ENCODE assay signal across 19 cellular contexts in genomic region chr10:47009215-47009838, GRCh38.
A peak's percentile ranks its signal among the peaks of the same experiment; 100 is the strongest.
DNase-seq lines count a peak whose midpoint lies in the region; ATAC-seq, FAIRE-seq and TF ChIP-seq lines count a peak whose summit lies in the region.
"Had no signal": no experiment of that assay in that cellular context is flagged by ENCODE, and none has a peak within 500 bp of the region (broad histone marks: within the 10 kb centered on the region; RNA-seq: fewer than 3 reads in every experiment).

No MANE protein-coding gene starts in this region.

- ATAC-seq in left colon = peak; percentile 100
- ATAC-seq: CD8-positive, alpha-beta T cell had no signal

- no peak for FAIRE-seq in small intestine (lab: Jason Lieb, UNC)
- FAIRE-seq: G401.6, GM12892, GM18507 had no signal

- no peak overlapping the region for H3K4me3 ChIP-seq in HEK293 (ENCODE audit: low read depth, low read length)
- no peak overlapping the region for H3K4me3 ChIP-seq in small intestine (ENCODE audit: low read depth in 1 of 2, low read length in 2 of 2)
- H3K4me3 ChIP-seq: BLaER1 treated with 17β-estradiol and CSF1 and Interleukin-3, amounts not matched to agents 10 nM and 100 nM; HAP-1 had no signal

- TF ChIP-seq CTCF in HEK293 (tag by site-specific recombination; IDR thresholded peaks at IDR 0.05) = no peak

- no peaks in the 10 kb centered on the region for H3K9me3 ChIP-seq in HEK293 (ENCODE audit: control insufficient read depth, insufficient read depth, low read depth, low read length)
- H3K9me3 ChIP-seq in small intestine (ENCODE audit: control insufficient read depth, low read depth) = no peaks in the 10 kb centered on the region
- H3K9me3 ChIP-seq: BLaER1 treated with 17β-estradiol and CSF1 and Interleukin-3, amounts not matched to agents 10 nM and 100 nM; HAP-1 had no signal

- H3K36me3 ChIP-seq in HEK293 (ENCODE audit: control insufficient read depth in 2 of 2, insufficient read depth in 1 of 2, low read length in 2 of 2) = no peaks in the 10 kb centered on the region
- H3K36me3 ChIP-seq in small intestine (ENCODE audit: control insufficient read depth in 2 of 2, insufficient read depth in 2 of 2, low read length in 2 of 2) = no peaks in the 10 kb centered on the region
- H3K36me3 ChIP-seq: BLaER1 treated with 17β-estradiol and CSF1 and Interleukin-3, amounts not matched to agents 10 nM and 100 nM; HAP-1 had no signal

- DNase-seq in AG20443 (ENCODE audit: low spot score) = peak; percentile 4
- DNase-seq in left colon = no peak
- peak; percentile 94 for DNase-seq in small intestine
- no peak for DNase-seq in HUDEP-2 (lab: John Stamatoyannopoulos, UW; ENCODE audit: unreplicated experiment in 76 of 76)
- DNase-seq in NCI-H2081 (lab: John Stamatoyannopoulos, UW) = no peak
- no peak for DNase-seq in cerebellar nuclear complex (lab: John Stamatoyannopoulos, UW)
- no peak for DNase-seq in activated gamma-delta T cell treated with Interleukin-2 at 50 U/mL for 16 hours
- DNase-seq: 8988T; CD8-positive, alpha-beta T cell; COR-L47; IMR-90; KBM-7 had no signal

- intact Hi-C loops in left colon (cut with DNase I, micrococcal nuclease) = no loop called here

- WGBS in small intestine, 3 donors = 44 to 68% (median 48%) methylated on average over 7 of the region's 7 CpGs

- CTCF ChIA-PET in HEK293 (lab: Yijun Ruan, JAX) = interaction anchor here (1.1 to 1.9 kb wide), 3 partner anchors 15 to 39 kb away, joined by 5 to 6 read pairs (median 5); no protein-coding TSS in a partner anchor

- H3K27me3 ChIP-seq in small intestine (ENCODE audit: control insufficient read depth in 2 of 2, insufficient read depth in 2 of 2, low read length in 2 of 2) = peaks cover 0 to 4% of the 10 kb centered on the region in 2 donors
- H3K27me3 ChIP-seq: BLaER1 treated with 17β-estradiol and CSF1 and Interleukin-3, amounts not matched to agents 10 nM and 100 nM had no signal

- no peak overlapping the region for H3K27ac ChIP-seq in HEK293 (ENCODE audit: extremely low read depth, low read depth, low read length)
- H3K27ac ChIP-seq in small intestine (ENCODE audit: low read depth in 1 of 2, low read length in 1 of 2) = peak overlapping the region in 1 of 2 donors; percentile 84
- H3K27ac ChIP-seq: BLaER1 treated with 17β-estradiol and CSF1 and Interleukin-3, amounts not matched to agents 10 nM and 100 nM; HL-60 had no signal

- no peaks in the 10 kb centered on the region for H3K4me1 ChIP-seq in HEK293 (ENCODE audit: control insufficient read depth, insufficient read depth, low read length)
- H3K4me1 ChIP-seq in small intestine (ENCODE audit: control insufficient read depth in 2 of 2, insufficient read depth in 1 of 2, low read depth in 1 of 2, low read length in 1 of 2) = peaks cover 0 to 3% of the 10 kb centered on the region in 2 donors
- H3K4me1 ChIP-seq: BLaER1 treated with 17β-estradiol and CSF1 and Interleukin-3, amounts not matched to agents 10 nM and 100 nM; HAP-1 had no signal

- POLR2A ChIA-PET in HEK293 (lab: Yijun Ruan, JAX) = no interaction called here

TF ChIP-seq in HEK293, 187 proteins besides CTCF, POLR2A, EP300 and RAD21:
- TF ChIP-seq, protein P1, sequence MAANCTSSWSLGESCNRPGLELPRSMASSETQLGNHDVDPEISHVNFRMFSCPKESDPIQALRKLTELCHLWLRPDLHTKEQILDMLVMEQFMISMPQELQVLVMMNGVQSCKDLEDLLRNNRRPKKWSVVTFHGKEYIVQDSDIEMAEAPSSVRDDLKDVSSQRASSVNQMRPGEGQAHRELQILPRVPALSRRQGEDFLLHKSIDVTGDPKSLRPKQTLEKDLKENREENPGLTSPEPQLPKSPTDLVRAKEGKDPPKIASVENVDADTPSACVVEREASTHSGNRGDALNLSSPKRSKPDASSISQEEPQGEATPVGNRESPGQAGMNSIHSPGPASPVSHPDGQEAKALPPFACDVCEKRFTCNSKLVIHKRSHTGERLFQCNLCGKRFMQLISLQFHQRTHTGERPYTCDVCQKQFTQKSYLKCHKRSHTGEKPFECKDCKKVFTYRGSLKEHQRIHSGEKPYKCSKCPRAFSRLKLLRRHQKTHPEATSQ (tag by site-specific recombination; IDR thresholded peaks at IDR 0.05) = no peak
- TF ChIP-seq ZFP69B (tag by site-specific recombination; IDR thresholded peaks at IDR 0.05) (no peak), ZNF324 (tag by site-specific recombination; IDR thresholded peaks at IDR 0.05) (no peak), YY2 (tag by site-specific recombination; IDR thresholded peaks at IDR 0.05) (no peak), ZNF747 (tag by site-specific recombination; IDR thresholded peaks at IDR 0.05) (no peak), ZNF341 (tag by site-specific recombination; IDR thresholded peaks at IDR 0.05; ENCODE audit: low read depth) (no peak), RBAK (tag by site-specific recombination; IDR thresholded peaks at IDR 0.05) (no peak), GFI1B (tag by site-specific recombination; IDR thresholded peaks at IDR 0.05) (no peak), ZNF19 (tag by site-specific recombination; IDR thresholded peaks at IDR 0.05; ENCODE audit: low read depth) (no peak), ZNF610 (tag by site-specific recombination; IDR thresholded peaks at IDR 0.05; ENCODE audit: borderline replicate concordance) (no peak), SP3 (tag by site-specific recombination; IDR thresholded peaks at IDR 0.05) (no peak), SCRT1 (tag by site-specific recombination; IDR thresholded peaks at IDR 0.05; ENCODE audit: borderline replicate concordance) (peak; percentile 37; the same call in 1 of the 2 replicates), ZNF624 (tag by site-specific recombination; IDR thresholded peaks at IDR 0.05) (no peak), ZNF561 (tag by site-specific recombination; IDR thresholded peaks at IDR 0.05; ENCODE audit: borderline replicate concordance) (no peak), SCRT2 (tag by site-specific recombination; IDR thresholded peaks at IDR 0.05) (peak; percentile 55; the same call in 1 of the 2 replicates)

Comparison
In these comparisons a context has a peak if more than half of its experiments do, and no peak if none do; other contexts are left out.
1. DNase-seq: peak in AG20443 (single experiment) and small intestine (single experiment); none in left colon (0 of 2), HUDEP-2 (0 of 76), NCI-H2081 (0 of 2), cerebellar nuclear complex (0 of 2) and activated gamma-delta T cell treated with Interleukin-2 at 50 U/mL for 16 hours (single experiment).